In the genomic region with DNA sequence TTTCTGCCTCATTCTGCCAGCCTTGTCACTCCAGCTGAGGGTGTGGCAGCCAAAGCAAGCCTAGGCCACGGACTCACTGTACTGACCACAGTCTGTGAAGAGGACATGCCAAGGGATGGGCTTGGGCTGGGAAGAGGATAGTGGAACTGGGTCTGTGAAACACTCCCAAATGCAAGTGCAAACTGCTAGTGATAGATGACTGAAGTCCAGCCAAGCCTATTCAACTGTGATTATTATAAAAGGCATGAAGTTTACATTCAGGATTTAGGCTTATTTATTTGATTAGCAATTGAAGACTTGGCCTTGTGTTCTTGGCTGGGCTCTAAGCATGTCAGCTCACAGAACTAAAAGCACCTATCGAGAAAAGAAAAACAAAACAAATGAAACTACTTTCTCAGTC, we compare ENCODE assay signal across 25 cellular contexts.
"Had no signal": no experiment of that assay in that cellular context is flagged by ENCODE, and none has a peak within 500 bp of the region (broad histone marks: within the 10 kb centered on the region; RNA-seq: fewer than 3 reads in every experiment).

No MANE protein-coding gene starts in this region.

- DNase-seq: activated CD4-positive, alpha-beta T cell treated with anti-CD3 and anti-CD28 coated beads for 4 hours; activated CD4-positive, alpha-beta T cell treated with anti-CD3 and anti-CD28 coated beads, Interleukin-2, amount 50 U/mL, for 4 hours; activated CD8-positive, alpha-beta memory T cell treated with anti-CD3 and anti-CD28 coated beads, Interleukin-2, amount 50 U/mL, for 48 hours; activated gamma-delta T cell; activated naive CD4-positive, alpha-beta T cell treated with anti-CD3 and anti-CD28 coated beads, Interleukin-2, amount 10 ng/mL, durations not matched to agents 7 days and 5 days; activated naive CD8-positive, alpha-beta T cell treated with anti-CD3 and anti-CD28 coated beads, Interleukin-2, amount 10 ng/mL, durations not matched to agents 7 days and 5 days; activated T-cell treated with anti-CD3 and anti-CD28 coated beads, Interleukin-2, amount 50 U/mL, for 24 hours; brain microvascular endothelial cell; central memory CD4-positive, alpha-beta T cell; endodermal cell; glutamatergic neuron; left cardiac atrium; midbrain; naive thymus-derived CD8-positive, alpha-beta T cell; occipital lobe; psoas muscle; stimulated activated CD4-positive, alpha-beta T cell treated with anti-CD3 and anti-CD28 coated beads, Interleukin-15, amount 100 ng/mL, for 24 hours; stimulated activated naive CD4-positive, alpha-beta T cell treated with Interleukin-2 at 50 U/mL for 16 hours; T-helper 1 cell had no signal

- H3K27me3 ChIP-seq: brain microvascular endothelial cell, tibial nerve had no signal

- FAIRE-seq: astrocyte, frontal cortex, keratinocyte had no signal

- ATAC-seq: left cardiac atrium; naive thymus-derived CD8-positive, alpha-beta T cell; psoas muscle had no signal

- H3K4me3 ChIP-seq: psoas muscle, tibial nerve had no signal

- H3K27ac ChIP-seq: brain microvascular endothelial cell, parathyroid adenoma, psoas muscle, tibial nerve, VCaP had no signal

- H3K36me3 ChIP-seq: brain microvascular endothelial cell, tibial nerve had no signal

- H3K9me3 ChIP-seq: psoas muscle, tibial nerve had no signal

- H3K4me1 ChIP-seq: parathyroid adenoma, psoas muscle, tibial nerve had no signal
